Comparison of ENCODE assay signal across 13 cellular contexts in genomic region chr1:64980745-64981601, GRCh38. TPM values are rescaled to one million over a fixed set of nuclear protein-coding genes. Genes with fewer than 3 reads are reported as not detected.
DNase-seq lines count a peak whose midpoint lies in the region; ATAC-seq and TF ChIP-seq lines count a peak whose summit lies in the region.
"Had no signal": no experiment of that assay in that cellular context is flagged by ENCODE, and none has a peak within 500 bp of the region (broad histone marks: within the 10 kb centered on the region; RNA-seq: fewer than 3 reads in every experiment).

No MANE protein-coding gene starts in this region.

- in situ Hi-C loops in ACHN (cut with HindIII; ENCODE audit: low pct_ligation_motif_present, low pct_unique_long_range_greater_than_20kb, low sequenced_read_pairs), result no loop called here

- no peaks in the 10 kb centered on the region for H3K9me3 ChIP-seq in body of pancreas

- H3K4me3 Mint-ChIP-seq in natural killer cell, result no peak overlapping the region

- 61% methylated on average over 8 of the region's 8 CpGs for WGBS in body of pancreas, 2 donors

- H3K36me3 ChIP-seq in body of pancreas (replicated peaks in 1 of 2; ENCODE audit: insufficient read depth in 1 of 2, low read depth in 2 of 2), result no peaks in the 10 kb centered on the region
- H3K36me3 ChIP-seq: BLaER1 treated with 17β-estradiol and CSF1 and Interleukin-3, amounts not matched to agents 10 nM and 100 nM had no signal

- TF ChIP-seq CTCF in body of pancreas (IDR thresholded peaks at IDR 0.05) (no peak), natural killer cell (IDR thresholded peaks at IDR 0.05) (no peak)

- H3K27me3 ChIP-seq in body of pancreas, result no peaks in the 10 kb centered on the region
- H3K27me3 ChIP-seq: BLaER1 treated with 17β-estradiol and CSF1 and Interleukin-3, amounts not matched to agents 10 nM and 100 nM had no signal

- no peaks in the 10 kb centered on the region for H3K9me3 Mint-ChIP-seq in natural killer cell

- DNase-seq in EH (ENCODE audit: low read depth) (peak; percentile 57), HT1080 (ENCODE audit: low read depth) (peak; percentile 80), body of pancreas (peak in 2 of 4 donors; percentile 26 to 55), natural killer cell (no peak), retina (no peak), AG08395 (ENCODE audit: low spot score) (no peak), ACHN (no peak)
- DNase-seq: kidney, NCI-H1436, NCI-H524 treated with DMSO at 0.1 percent for 48 hours, T1000 had no signal

- no peak overlapping the region for H3K27ac Mint-ChIP-seq in natural killer cell

- H3K27me3 Mint-ChIP-seq in natural killer cell (ENCODE audit: low read depth in 2 of 2), result no peaks in the 10 kb centered on the region

- ATAC-seq in body of pancreas (peak; percentile 40), natural killer cell (peak in 2 of 3 donors; percentile 31 to 46), GM21619 (IDR thresholded peaks at IDR 0.05; ENCODE audit: unreplicated experiment) (no peak)

- H3K36me3 Mint-ChIP-seq in natural killer cell, result no peaks in the 10 kb centered on the region

- H3K4me1 ChIP-seq in body of pancreas, result peaks cover 17% of the 10 kb centered on the region

- no peak overlapping the region for H3K4me3 ChIP-seq in body of pancreas
- H3K4me3 ChIP-seq: BLaER1 treated with 17β-estradiol and CSF1 and Interleukin-3, amounts not matched to agents 10 nM and 100 nM had no signal

- H3K4me1 Mint-ChIP-seq in natural killer cell, result peaks cover 8 to 14% of the 10 kb centered on the region in 2 donors

- intact Hi-C loops in body of pancreas (cut with DNase I) (no loop called here), natural killer cell (cut with micrococcal nuclease) (no loop called here)

- TF ChIP-seq POLR2A in body of pancreas (IDR thresholded peaks at IDR 0.05), result no peak

- H3K27ac ChIP-seq in body of pancreas, result peak overlapping the region; percentile 34 to 67 (median 61)
- H3K27ac ChIP-seq: BLaER1 treated with 17β-estradiol and CSF1 and Interleukin-3, amounts not matched to agents 10 nM and 100 nM had no signal

RNA-seq across cellular contexts. Expression of gene JAK1, which starts 14.6 kb away (rescaled TPM):
- 50.0 and 55.3 TPM in 2 replicates for total RNA-seq in HT1080 (2014; rRNA removed; shearing (Covaris generic))
- 37.9 and 49.2 TPM in 2 replicates for polyA plus RNA-seq in HT1080 (2015; cell fraction: cytosol; rRNA removed)
- 68.8 and 98.1 TPM in 2 replicates for polyA plus RNA-seq in HT1080 (2015; cell fraction: nucleus; rRNA removed)
- total RNA-seq in body of pancreas (100 to 1,000 TPM; 106 to 136 TPM), natural killer cell (100 to 1,000 TPM; 507 to 626 (median 526) TPM)

Comparison
In these comparisons a context has a peak if more than half of its experiments do, and no peak if none do; other contexts are left out.
1. DNase-seq: peak in EH (single experiment) and HT1080 (single experiment); none in natural killer cell (single experiment), retina (single experiment), AG08395 (single experiment) and ACHN (single experiment).